In genomic region chr15:70856884-70857546, GRCh38 we compare ENCODE assay signal across 8 cellular contexts. TPM values are rescaled to one million over a fixed set of nuclear protein-coding genes. Genes with fewer than 3 reads are reported as not detected.
A peak's percentile ranks its signal among the peaks of the same experiment; 100 is the strongest.
DNase-seq lines count a peak whose midpoint lies in the region; ATAC-seq and TF ChIP-seq lines count a peak whose summit lies in the region.

No MANE protein-coding gene starts in this region.

- peaks cover 38% of the 10 kb centered on the region for H3K4me1 Mint-ChIP-seq in MCF 10A (ENCODE audit: insufficient read depth, unreplicated experiment)

- H3K27me3 Mint-ChIP-seq in MCF 10A (ENCODE audit: insufficient read depth, unreplicated experiment), result no peaks in the 10 kb centered on the region

- TF ChIP-seq CTCF in MCF 10A (IDR thresholded peaks at IDR 0.05; ENCODE audit: unreplicated experiment), result no peak

- no peak overlapping the region for H3K4me3 ChIP-seq in effector memory CD4-positive, alpha-beta T cell (ENCODE audit: insufficient read depth, low read depth, low read length, poor library complexity, severe bottlenecking)

- intact Hi-C loops in MCF 10A (cut with micrococcal nuclease), result loop anchor here (2.0 kb wide), 1 partner anchor 36 kb away; the partner anchor contains the start of genes LRRC49 and THAP10

- peaks cover 19% of the 10 kb centered on the region for H3K27me3 ChIP-seq in effector memory CD4-positive, alpha-beta T cell (replicated peaks; ENCODE audit: control insufficient read depth, insufficient read depth, low read length, poor library complexity, severe bottlenecking)

- H3K36me3 ChIP-seq in effector memory CD4-positive, alpha-beta T cell (ENCODE audit: control insufficient read depth, insufficient read depth, low read length), result no peaks in the 10 kb centered on the region

- POLR2A ChIA-PET in MCF 10A (lab: Yijun Ruan, JAX), result interaction anchor here (0.5 to 2.2 kb wide), 7 partner anchors 11 to 108 kb away, joined by 3 to 12 read pairs (median 3); no protein-coding TSS in a partner anchor

- TSS peak; percentile 84 for BruUV-seq in MCF 10A (replicated peaks; lab: Mats Ljungman, UMichigan)

- CTCF ChIA-PET in MCF 10A (lab: Yijun Ruan, JAX), result interaction anchor here (0.6 to 3.2 kb wide), 4 partner anchors 18 to 1259 kb away, joined by 3 to 13 read pairs (median 8); no protein-coding TSS in a partner anchor

- H3K9me3 Mint-ChIP-seq in MCF 10A (ENCODE audit: unreplicated experiment), result no peaks in the 10 kb centered on the region

- H3K27ac Mint-ChIP-seq in MCF 10A (ENCODE audit: low read depth, unreplicated experiment), result peak overlapping the region; percentile 65

- no peak for ATAC-seq in HG02970 (IDR thresholded peaks at IDR 0.05; ENCODE audit: low FRiP score, unreplicated experiment)

- H3K4me1 ChIP-seq in effector memory CD4-positive, alpha-beta T cell (ENCODE audit: control insufficient read depth, insufficient read depth, low read length, poor library complexity, severe bottlenecking), result peaks cover 2% of the 10 kb centered on the region

- DNase-seq in HK-2 (ENCODE audit: unreplicated experiment) (peak; percentile 45), MCF 10A (ENCODE audit: unreplicated experiment) (peak; percentile 88), kidney glomerular epithelial cell (lab: John Stamatoyannopoulos, UW) (peak; percentile 87), superior temporal gyrus (ENCODE audit: extremely low spot score) (peak; percentile 87), NCI-H2107 (lab: John Stamatoyannopoulos, UW) (no peak), COLO829 (ENCODE audit: low spot score) (no peak)
- DNase-seq in effector memory CD4-positive, alpha-beta T cell, result no peak

- H3K36me3 Mint-ChIP-seq in MCF 10A (ENCODE audit: insufficient read depth, unreplicated experiment), result no peaks in the 10 kb centered on the region

- no peaks in the 10 kb centered on the region for H3K9me3 ChIP-seq in effector memory CD4-positive, alpha-beta T cell (ENCODE audit: control insufficient read depth, low read length)

- H3K27ac ChIP-seq in effector memory CD4-positive, alpha-beta T cell (ENCODE audit: insufficient read depth, low read length, poor library complexity, severe bottlenecking), result no peak overlapping the region

- peak overlapping the region; percentile 7 for H3K4me3 Mint-ChIP-seq in MCF 10A (ENCODE audit: unreplicated experiment)

RNA-seq across cellular contexts. Expression of gene LARP6, which starts 3.1 kb away (rescaled TPM):
- 67.3 and 77.5 TPM in 2 replicates for total RNA-seq in MCF 10A (2022)

RNA-seq across cellular contexts. Expression of gene THAP10, which starts 35.2 kb away (rescaled TPM):
- 4.0 and 5.7 TPM in 2 replicates for total RNA-seq in MCF 10A (2022)

RNA-seq across cellular contexts. Expression of gene LRRC49, which starts 35.6 kb away (rescaled TPM):
- 6.9 and 8.4 TPM in 2 replicates for total RNA-seq in MCF 10A (2022)

Comparison
In these comparisons a context has a peak if more than half of its experiments do, and no peak if none do; other contexts are left out.
1. DNase-seq: peak in HK-2 (single experiment), MCF 10A (single experiment), kidney glomerular epithelial cell (single experiment) and superior temporal gyrus (single experiment); none in effector memory CD4-positive, alpha-beta T cell (0 of 3), NCI-H2107 (single experiment) and COLO829 (single experiment).